42 cellular contexts compared by ENCODE assay signal in the genomic region with DNA sequence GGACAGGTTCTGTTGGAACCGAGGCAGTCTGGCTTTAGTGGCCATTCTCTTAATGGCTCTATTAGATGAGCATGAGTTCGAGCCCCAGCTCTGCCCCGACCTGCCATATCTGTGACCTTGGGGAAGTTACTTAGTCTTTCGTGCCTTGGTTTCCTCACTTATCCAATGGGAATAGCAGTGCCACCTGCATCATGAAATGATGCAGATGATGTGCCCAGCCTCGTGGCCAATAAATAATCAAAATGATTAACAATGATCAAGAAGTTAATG. TPM values are rescaled to one million over a fixed set of nuclear protein-coding genes. Genes with fewer than 3 reads are reported as not detected.
"Had no signal": no experiment of that assay in that cellular context is flagged by ENCODE, and none has a peak within 500 bp of the region (broad histone marks: within the 10 kb centered on the region; RNA-seq: fewer than 3 reads in every experiment).

No MANE protein-coding gene starts in this region.

- H3K27me3 ChIP-seq: adrenal gland, ascending aorta, body of pancreas, brain microvascular endothelial cell, breast epithelium, cardiac muscle cell had no signal

- H3K27ac Mint-ChIP-seq: activated naive CD4-positive, alpha-beta T cell treated with anti-CD3 and anti-CD28 coated beads for 36 hours; activated naive CD4-positive, alpha-beta T cell treated with anti-CD3 and anti-CD28 coated beads, Interleukin-2, amount 10 ng/mL, durations not matched to agents 7 days and 5 days; activated naive CD4-positive, alpha-beta T cell treated with anti-CD3 and anti-CD28 coated beads, Interleukin-2, amount 50 U/mL, for 24 hours; activated naive CD8-positive, alpha-beta T cell; activated naive CD8-positive, alpha-beta T cell treated with anti-CD3 and anti-CD28 coated beads for 36 hours; activated naive CD8-positive, alpha-beta T cell treated with anti-CD3 and anti-CD28 coated beads, Interleukin-2, amount 10 ng/mL, durations not matched to agents 7 days and 5 days; activated naive CD8-positive, alpha-beta T cell treated with anti-CD3 and anti-CD28 coated beads, Interleukin-2, amount 50 U/mL, for 24 hours; activated T-cell treated with anti-CD3 and anti-CD28 coated beads, Interleukin-2, amount 50 U/mL, for 24 hours; activated T-cell treated with anti-CD3 and anti-CD28 coated beads, Interleukin-2, amount 50 U/mL, for 72 hours; activated T-helper 1 cell treated with anti-CD3 and anti-CD28 coated beads, Interleukin-12 subunit alpha, Interleukin-12 subunit beta, Interleukin-2, Interleukin-4 antibody, amounts not matched to agents 30 ng/mL and 10 ng/mL and 1 ng/mL, durations not matched to agents 14 hours and 24 hours and 36 hours; activated T-helper 17 cell treated with anti-CD3 and anti-CD28 coated beads, Interleukin-2, amount 50 U/mL, for 72 hours; activated T-helper 2 cell treated with anti-CD3 and anti-CD28 coated beads, Interferon-gamma antibody, Interleukin-2, Interleukin-4, amounts not matched to agents 10 μg/mL and 5 μg/mL and 100 μg/mL, durations not matched to agents 14 hours and 24 hours and 36 hours had no signal

- H3K36me3 ChIP-seq: adrenal gland, ascending aorta, brain microvascular endothelial cell, breast epithelium, cardiac muscle cell had no signal

- H3K9me3 ChIP-seq: adrenal gland, ascending aorta, body of pancreas, breast epithelium had no signal

- H3K4me1 ChIP-seq: adrenal gland, ascending aorta, body of pancreas, breast epithelium had no signal

- FAIRE-seq: astrocyte had no signal

- H3K27ac ChIP-seq: adrenal gland, ascending aorta, body of pancreas, brain microvascular endothelial cell, breast epithelium, cardiac muscle cell had no signal

- H3K4me3 ChIP-seq: adrenal gland, ascending aorta, body of pancreas, breast epithelium, cardiac muscle cell had no signal

- H3K27me3 Mint-ChIP-seq: activated naive CD4-positive, alpha-beta T cell treated with anti-CD3 and anti-CD28 coated beads, Interleukin-2, amount 50 U/mL, for 24 hours; activated naive CD8-positive, alpha-beta T cell; activated naive CD8-positive, alpha-beta T cell treated with anti-CD3 and anti-CD28 coated beads for 36 hours; activated naive CD8-positive, alpha-beta T cell treated with anti-CD3 and anti-CD28 coated beads, Interleukin-2, amount 10 ng/mL, durations not matched to agents 7 days and 5 days; activated naive CD8-positive, alpha-beta T cell treated with anti-CD3 and anti-CD28 coated beads, Interleukin-2, amount 50 U/mL, for 24 hours; activated T-cell treated with anti-CD3 and anti-CD28 coated beads, Interleukin-2, amount 50 U/mL, for 24 hours; activated T-helper 17 cell treated with anti-CD3 and anti-CD28 coated beads, Interleukin-2, amount 50 U/mL, for 72 hours had no signal

- DNase-seq: activated effector memory CD4-positive, alpha-beta T cell treated with anti-CD3 and anti-CD28 coated beads, Interleukin-2, amount 50 U/mL, for 16 hours; activated effector memory CD4-positive, alpha-beta T cell treated with Interleukin-2 at 50 U/mL for 16 hours; activated gamma-delta T cell; activated gamma-delta T cell treated with Interleukin-2 at 50 U/mL for 16 hours; activated naive CD4-positive, alpha-beta T cell; activated naive CD4-positive, alpha-beta T cell treated with anti-CD3 and anti-CD28 coated beads for 36 hours; activated naive CD4-positive, alpha-beta T cell treated with anti-CD3 and anti-CD28 coated beads, Interleukin-2, amount 10 ng/mL, durations not matched to agents 7 days and 5 days; activated naive CD4-positive, alpha-beta T cell treated with anti-CD3 and anti-CD28 coated beads, Interleukin-2, amount 50 U/mL, for 16 hours; activated naive CD4-positive, alpha-beta T cell treated with Interleukin-2 at 50 U/mL for 16 hours; activated naive CD8-positive, alpha-beta T cell treated with anti-CD3 and anti-CD28 coated beads for 36 hours; activated naive CD8-positive, alpha-beta T cell treated with anti-CD3 and anti-CD28 coated beads, Interleukin-2, amount 10 ng/mL, durations not matched to agents 7 days and 5 days; activated naive CD8-positive, alpha-beta T cell treated with anti-CD3 and anti-CD28 coated beads, Interleukin-2, amount 50 U/mL, for 24 hours; activated T-cell treated with anti-CD3 and anti-CD28 coated beads, Interleukin-2, amount 50 U/mL, for 1 hour; activated T-cell treated with anti-CD3 and anti-CD28 coated beads, Interleukin-2, amount 50 U/mL, for 24 hours; activated T-cell treated with anti-CD3 and anti-CD28 coated beads, Interleukin-2, amount 50 U/mL, for 4 hours; activated T-cell treated with anti-CD3 and anti-CD28 coated beads, Interleukin-2, amount 50 U/mL, for 48 hours; activated T-cell treated with anti-CD3 and anti-CD28 coated beads, Interleukin-2, amount 50 U/mL, for 72 hours; adrenal gland; amniotic stem cell; amygdala; anterior cingulate cortex; aorta; body of pancreas; brain microvascular endothelial cell; caudate nucleus; central memory CD4-positive, alpha-beta T cell; cerebellar nuclear complex had no signal

- H3K4me1 Mint-ChIP-seq: activated naive CD8-positive, alpha-beta T cell treated with anti-CD3 and anti-CD28 coated beads for 36 hours; activated naive CD8-positive, alpha-beta T cell treated with anti-CD3 and anti-CD28 coated beads, Interleukin-2, amount 50 U/mL, for 24 hours; activated T-helper 17 cell treated with anti-CD3 and anti-CD28 coated beads, Interleukin-2, amount 50 U/mL, for 72 hours had no signal

- H3K4me3 Mint-ChIP-seq: activated naive CD4-positive, alpha-beta T cell treated with anti-CD3 and anti-CD28 coated beads for 36 hours; activated naive CD4-positive, alpha-beta T cell treated with anti-CD3 and anti-CD28 coated beads, Interleukin-2, amount 10 ng/mL, durations not matched to agents 7 days and 5 days; activated naive CD4-positive, alpha-beta T cell treated with anti-CD3 and anti-CD28 coated beads, Interleukin-2, amount 50 U/mL, for 24 hours; activated naive CD8-positive, alpha-beta T cell; activated naive CD8-positive, alpha-beta T cell treated with anti-CD3 and anti-CD28 coated beads for 36 hours; activated naive CD8-positive, alpha-beta T cell treated with anti-CD3 and anti-CD28 coated beads, Interleukin-2, amount 10 ng/mL, durations not matched to agents 7 days and 5 days; activated naive CD8-positive, alpha-beta T cell treated with anti-CD3 and anti-CD28 coated beads, Interleukin-2, amount 50 U/mL, for 24 hours; activated T-cell treated with anti-CD3 and anti-CD28 coated beads, Interleukin-2, amount 50 U/mL, for 24 hours; activated T-cell treated with anti-CD3 and anti-CD28 coated beads, Interleukin-2, amount 50 U/mL, for 4 hours; activated T-cell treated with anti-CD3 and anti-CD28 coated beads, Interleukin-2, amount 50 U/mL, for 72 hours; activated T-helper 1 cell treated with anti-CD3 and anti-CD28 coated beads, Interleukin-12 subunit alpha, Interleukin-12 subunit beta, Interleukin-2, Interleukin-4 antibody, amounts not matched to agents 30 ng/mL and 10 ng/mL and 1 ng/mL, durations not matched to agents 14 hours and 24 hours and 36 hours; activated T-helper 17 cell treated with anti-CD3 and anti-CD28 coated beads, Interleukin-2, amount 50 U/mL, for 72 hours; brain; central memory CD8-positive, alpha-beta T cell had no signal

- ATAC-seq: activated naive CD4-positive, alpha-beta T cell treated with anti-CD3 and anti-CD28 coated beads, Interleukin-2, amount 50 U/mL, for 72 hours; activated naive CD8-positive, alpha-beta T cell treated with anti-CD3 and anti-CD28 coated beads, Interleukin-2, amount 50 U/mL, for 24 hours; activated T-cell treated with anti-CD3 and anti-CD28 coated beads, Interleukin-2, amount 50 U/mL, for 4 hours; activated T-cell treated with anti-CD3 and anti-CD28 coated beads, Interleukin-2, amount 50 U/mL, for 72 hours; activated T-helper 17 cell treated with anti-CD3 and anti-CD28 coated beads, Interleukin-2, amount 50 U/mL, for 72 hours; body of pancreas had no signal

- H3K9me3 Mint-ChIP-seq: activated naive CD4-positive, alpha-beta T cell treated with anti-CD3 and anti-CD28 coated beads for 36 hours; activated naive CD4-positive, alpha-beta T cell treated with anti-CD3 and anti-CD28 coated beads, Interleukin-2, amount 10 ng/mL, durations not matched to agents 7 days and 5 days; activated naive CD4-positive, alpha-beta T cell treated with anti-CD3 and anti-CD28 coated beads, Interleukin-2, amount 50 U/mL, for 24 hours; activated naive CD8-positive, alpha-beta T cell treated with anti-CD3 and anti-CD28 coated beads for 36 hours; activated naive CD8-positive, alpha-beta T cell treated with anti-CD3 and anti-CD28 coated beads, Interleukin-2, amount 10 ng/mL, durations not matched to agents 7 days and 5 days; activated naive CD8-positive, alpha-beta T cell treated with anti-CD3 and anti-CD28 coated beads, Interleukin-2, amount 50 U/mL, for 24 hours; activated T-cell treated with anti-CD3 and anti-CD28 coated beads, Interleukin-2, amount 50 U/mL, for 24 hours; activated T-cell treated with anti-CD3 and anti-CD28 coated beads, Interleukin-2, amount 50 U/mL, for 4 hours; activated T-cell treated with anti-CD3 and anti-CD28 coated beads, Interleukin-2, amount 50 U/mL, for 72 hours; activated T-helper 1 cell treated with anti-CD3 and anti-CD28 coated beads, Interleukin-12 subunit alpha, Interleukin-12 subunit beta, Interleukin-2, Interleukin-4 antibody, amounts not matched to agents 30 ng/mL and 10 ng/mL and 1 ng/mL, durations not matched to agents 14 hours and 24 hours and 36 hours; activated T-helper 17 cell treated with anti-CD3 and anti-CD28 coated beads, Interleukin-2, amount 50 U/mL, for 72 hours; activated T-helper 2 cell treated with anti-CD3 and anti-CD28 coated beads, Interferon-gamma antibody, Interleukin-2, Interleukin-4, amounts not matched to agents 10 μg/mL and 5 μg/mL and 100 μg/mL, durations not matched to agents 14 hours and 24 hours and 36 hours; central memory CD8-positive, alpha-beta T cell had no signal

- H3K36me3 Mint-ChIP-seq: activated naive CD4-positive, alpha-beta T cell treated with anti-CD3 and anti-CD28 coated beads, Interleukin-2, amount 10 ng/mL, durations not matched to agents 7 days and 5 days; activated naive CD4-positive, alpha-beta T cell treated with anti-CD3 and anti-CD28 coated beads, Interleukin-2, amount 50 U/mL, for 24 hours; activated naive CD8-positive, alpha-beta T cell treated with anti-CD3 and anti-CD28 coated beads for 36 hours; activated naive CD8-positive, alpha-beta T cell treated with anti-CD3 and anti-CD28 coated beads, Interleukin-2, amount 10 ng/mL, durations not matched to agents 7 days and 5 days had no signal

RNA-seq across cellular contexts. Expression of a gene that starts 30.6 kb away (rescaled TPM):
- total RNA-seq: activated naive CD4-positive, alpha-beta T cell treated with anti-CD3 and anti-CD28 coated beads, Interleukin-2, amount 50 U/mL, for 72 hours; activated naive CD8-positive, alpha-beta T cell treated with anti-CD3 and anti-CD28 coated beads for 36 hours; activated naive CD8-positive, alpha-beta T cell treated with anti-CD3 and anti-CD28 coated beads, Interleukin-2, amount 10 ng/mL, durations not matched to agents 7 days and 5 days; activated T-helper 2 cell treated with anti-CD3 and anti-CD28 coated beads, Interferon-gamma antibody, Interleukin-2, Interleukin-4, amounts not matched to agents 10 μg/mL and 5 μg/mL and 100 μg/mL, durations not matched to agents 14 hours and 24 hours and 36 hours; ascending aorta; bronchial epithelial cell; cardiac septum; chondrocyte had no signal
